Comparison of ENCODE assay signal across 18 cellular contexts in genomic region chr12:526089-526488, GRCh38.
DNase-seq lines count a peak whose midpoint lies in the region; ATAC-seq and TF ChIP-seq lines count a peak whose summit lies in the region.
"Had no signal": no experiment of that assay in that cellular context is flagged by ENCODE, and none has a peak within 500 bp of the region (broad histone marks: within the 10 kb centered on the region; RNA-seq: fewer than 3 reads in every experiment).

No MANE protein-coding gene starts in this region.

- H2BK15ac ChIP-seq in IMR-90 (ENCODE audit: low read depth, low read length), result no peak overlapping the region

- no peak overlapping the region for H2AFZ ChIP-seq in IMR-90 (replicated peaks; ENCODE audit: low read length, poor library complexity)

- H3K36me3 ChIP-seq in BLaER1 (no peaks in the 10 kb centered on the region), IMR-90 (ENCODE audit: control insufficient read depth, insufficient read depth, low read length) (no peaks in the 10 kb centered on the region), endodermal cell (ENCODE audit: control insufficient read depth, insufficient read depth, low read length) (peaks cover 36% of the 10 kb centered on the region)

- TF ChIP-seq RAD21 in IMR-90 (IDR thresholded peaks at IDR 0.05; ENCODE audit: low read length), result no peak

- no peak overlapping the region for H3K18ac ChIP-seq in IMR-90 (ENCODE audit: low read depth, low read length)

- no peak for TF ChIP-seq POLR2A in IMR-90 (IDR thresholded peaks at IDR 0.05; ENCODE audit: low read depth, low read length)

- 0 out of 2 replicates have a peak, but pooled peaks cover 3% of the 10 kb centered on the region for H3K9me1 ChIP-seq in IMR-90 (ENCODE audit: insufficient read depth, low read length)

- no peak overlapping the region for H3K4ac ChIP-seq in IMR-90 (ENCODE audit: low read depth, low read length)

- no peak overlapping the region for H4K5ac ChIP-seq in IMR-90 (ENCODE audit: low read depth, low read length)

- no peak overlapping the region for H3K23ac ChIP-seq in IMR-90 (ENCODE audit: low read depth, low read length)

- no peak overlapping the region for H2AK5ac ChIP-seq in IMR-90 (ENCODE audit: low read depth, low read length)

- no peak overlapping the region; the same call in 1 of the 2 replicates for H3K9ac ChIP-seq in BLaER1
- H3K9ac ChIP-seq in IMR-90 (ENCODE audit: low read depth, low read length), result no peak overlapping the region
- H3K9ac ChIP-seq in endodermal cell (ENCODE audit: extremely low read depth, low read length, poor library complexity, severe bottlenecking), result no peak overlapping the region

- dilution Hi-C loops in IMR-90 (cut with HindIII; ENCODE audit: low sequenced_read_pairs, unreplicated experiment), result no loop called here

- peak overlapping the region; percentile 61 for H2AK9ac ChIP-seq in IMR-90 (replicated peaks; ENCODE audit: low read depth, low read length, poor library complexity)

- H4K8ac ChIP-seq in IMR-90 (ENCODE audit: low read depth in 2 of 2, low read length in 2 of 2), result no peak overlapping the region

- POLR2A ChIA-PET in IMR-90 (lab: Charles Lee; ENCODE audit: unreplicated experiment), result no interaction called here

- H3K27me3 ChIP-seq in BLaER1, result no peaks in the 10 kb centered on the region
- peaks cover 49% of the 10 kb centered on the region for H3K27me3 ChIP-seq in IMR-90 (ENCODE audit: control insufficient read depth, insufficient read depth, low read length)
- H3K27me3 ChIP-seq in endodermal cell (ENCODE audit: control insufficient read depth, insufficient read depth, low read length, poor library complexity, severe bottlenecking), result no peaks in the 10 kb centered on the region

- H3K79me1 ChIP-seq in IMR-90 (ENCODE audit: low read depth in 1 of 2, low read length in 2 of 2), result no peaks in the 10 kb centered on the region

- H3K14ac ChIP-seq in IMR-90 (replicated peaks; ENCODE audit: low read depth, low read length), result no peak overlapping the region

- peaks cover 52% of the 10 kb centered on the region for H3K36me3 Mint-ChIP-seq in endodermal cell (ENCODE audit: low read depth)
- H3K36me3 Mint-ChIP-seq: CD8-positive, alpha-beta T cell had no signal

- no peak for TF ChIP-seq CTCF in IMR-90 (conservative IDR thresholded peaks at IDR 0.05; ENCODE audit: low read depth, low read length)
- TF ChIP-seq CTCF in endodermal cell (conservative IDR thresholded peaks at IDR 0.05), result no peak

- no peak overlapping the region for H2BK5ac ChIP-seq in IMR-90 (ENCODE audit: low read depth, low read length, poor library complexity, severe bottlenecking)

- H3K4me2 ChIP-seq in BLaER1 (peak overlapping the region; percentile 76), IMR-90 (ENCODE audit: low read depth, low read length) (no peak overlapping the region)

- H3K4me1 ChIP-seq in BLaER1 (peaks cover 24% of the 10 kb centered on the region), IMR-90 (ENCODE audit: control insufficient read depth, insufficient read depth, low read length) (no peaks in the 10 kb centered on the region), endodermal cell (ENCODE audit: control insufficient read depth, insufficient read depth, low read length) (peaks cover 6% of the 10 kb centered on the region)

- peaks cover 38% of the 10 kb centered on the region for H3K4me1 Mint-ChIP-seq in endodermal cell

- no peak overlapping the region for H3K4me3 ChIP-seq in BLaER1
- H3K4me3 ChIP-seq in IMR-90 (ENCODE audit: insufficient read depth, low read depth, low read length), result no peak overlapping the region
- H3K4me3 ChIP-seq in endodermal cell (ENCODE audit: low read length), result no peak overlapping the region

- H3K9me3 Mint-ChIP-seq in endodermal cell, result peaks cover 25% of the 10 kb centered on the region
- H3K9me3 Mint-ChIP-seq: CD8-positive, alpha-beta T cell had no signal

- H2BK20ac ChIP-seq in IMR-90 (ENCODE audit: low read depth, low read length), result no peak overlapping the region

- H3K9me3 ChIP-seq in BLaER1, result peaks cover 26% of the 10 kb centered on the region
- no peaks in the 10 kb centered on the region; the same call in 1 of the 2 replicates for H3K9me3 ChIP-seq in IMR-90 (ENCODE audit: control insufficient read depth, insufficient read depth, low read length)
- peaks cover 28% of the 10 kb centered on the region for H3K9me3 ChIP-seq in endodermal cell (ENCODE audit: control insufficient read depth, low read length)

- CTCF ChIA-PET in IMR-90 (lab: Yijun Ruan, JAX), result no interaction called here

- DNase-seq in IMR-90 (no peak), NOMO-1 treated with dmso at 0.1 percent for 144 hours (lab: John Stamatoyannopoulos, UW; ENCODE audit: unreplicated experiment) (peak; percentile 19), endodermal cell (no peak), NCI-H226 (no peak)
- no peak for DNase-seq in stimulated activated CD4-positive, alpha-beta T cell treated with anti-CD3 and anti-CD28 coated beads, Interleukin-1b, Interleukin-23, amount 100 ng/mL, for 48 hours
- no peak for DNase-seq in stimulated activated naive CD4-positive, alpha-beta T cell treated with Interleukin-2 at 50 U/mL for 16 hours (lab: John Stamatoyannopoulos, UW)
- DNase-seq: CD8-positive, alpha-beta T cell; DND-41; H7; Karpas-422; NCI-H1092; NCI-H1694; NCI-H446; NCI-H748 treated with DMSO at 0.1 percent for 48 hours; SHP77 had no signal

- no peak overlapping the region for H2BK120ac ChIP-seq in IMR-90 (ENCODE audit: low read depth, low read length)

- BruUV-seq in IMR-90 (replicated peaks; lab: Mats Ljungman, UMichigan), result no TSS peak

- no peak overlapping the region for H4K91ac ChIP-seq in IMR-90 (ENCODE audit: insufficient read depth, low read depth, low read length)

- intact Hi-C loops in IMR-90 (cut with micrococcal nuclease), result no loop called here

- H3K27ac Mint-ChIP-seq in endodermal cell, result peak overlapping the region; percentile 35
- H3K27ac Mint-ChIP-seq: CD8-positive, alpha-beta T cell had no signal

- no peak overlapping the region for H3K56ac ChIP-seq in IMR-90 (ENCODE audit: extremely low read depth, insufficient read depth, low read length)

- no peak for ATAC-seq in IMR-90 (ENCODE audit: low read depth)
- ATAC-seq in HG02981 (IDR thresholded peaks at IDR 0.05; ENCODE audit: unreplicated experiment), result no peak
- ATAC-seq: CD8-positive, alpha-beta T cell; HepG2 had no signal

- H3K27ac ChIP-seq in BLaER1 (peak overlapping the region; percentile 37; the same call in 1 of the 2 replicates), IMR-90 (ENCODE audit: insufficient read depth, low read length) (no peak overlapping the region), endodermal cell (ENCODE audit: low read depth, low read length) (no peak overlapping the region)

- H3K27me3 Mint-ChIP-seq in endodermal cell (ENCODE audit: insufficient read depth), result no peaks in the 10 kb centered on the region

- in situ Hi-C loops in IMR-90 (cut with MboI; ENCODE audit: low sequenced_read_pairs), result no loop called here

- H4K20me1 ChIP-seq in BLaER1 (no peaks in the 10 kb centered on the region), IMR-90 (ENCODE audit: insufficient read depth, low read length) (no peaks in the 10 kb centered on the region)

- WGBS in IMR-90 (ENCODE audit: extremely low coverage in 2 of 2, insufficient read length in 1 of 2), 2 experiments, result 100% methylated on average over 2 of the region's 6 CpGs; no CpG with 5 or more reads in 1 of the 2 experiments
- WGBS in endodermal cell (ENCODE audit: insufficient coverage in 1 of 2, insufficient read length in 1 of 2), 2 experiments, result 95 to 96% methylated on average over 5 to 6 of the region's 6 CpGs

- H3K4me3 Mint-ChIP-seq in endodermal cell, result no peak overlapping the region
- H3K4me3 Mint-ChIP-seq: CD8-positive, alpha-beta T cell had no signal

TF ChIP-seq in IMR-90, 13 proteins besides CTCF, POLR2A, EP300 and RAD21:
- TF ChIP-seq FOS (IDR thresholded peaks at IDR 0.05; ENCODE audit: low read depth, low read length) (no peak), CEBPB (IDR thresholded peaks at IDR 0.05; ENCODE audit: low read depth, low read length) (no peak), MAFK (IDR thresholded peaks at IDR 0.05; ENCODE audit: low read depth, low read length) (no peak), NFE2L2 (IDR thresholded peaks at IDR 0.05; ENCODE audit: low read depth, low read length) (no peak), BHLHE40 (IDR thresholded peaks at IDR 0.05; ENCODE audit: low read depth, low read length) (no peak), MAZ (IDR thresholded peaks at IDR 0.05; ENCODE audit: borderline replicate concordance, low read depth, low read length) (no peak), CHD1 (IDR thresholded peaks at IDR 0.05; ENCODE audit: low read depth, low read length) (no peak), SMC3 (IDR thresholded peaks at IDR 0.05; ENCODE audit: low read depth, low read length) (no peak), RCOR1 (IDR thresholded peaks at IDR 0.05; ENCODE audit: insufficient replicate concordance, low read length) (no peak), MXI1 (IDR thresholded peaks at IDR 0.05; ENCODE audit: borderline replicate concordance, low read depth, low read length) (no peak)
- TF ChIP-seq, protein P1, sequence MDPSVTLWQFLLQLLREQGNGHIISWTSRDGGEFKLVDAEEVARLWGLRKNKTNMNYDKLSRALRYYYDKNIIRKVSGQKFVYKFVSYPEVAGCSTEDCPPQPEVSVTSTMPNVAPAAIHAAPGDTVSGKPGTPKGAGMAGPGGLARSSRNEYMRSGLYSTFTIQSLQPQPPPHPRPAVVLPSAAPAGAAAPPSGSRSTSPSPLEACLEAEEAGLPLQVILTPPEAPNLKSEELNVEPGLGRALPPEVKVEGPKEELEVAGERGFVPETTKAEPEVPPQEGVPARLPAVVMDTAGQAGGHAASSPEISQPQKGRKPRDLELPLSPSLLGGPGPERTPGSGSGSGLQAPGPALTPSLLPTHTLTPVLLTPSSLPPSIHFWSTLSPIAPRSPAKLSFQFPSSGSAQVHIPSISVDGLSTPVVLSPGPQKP (IDR thresholded peaks at IDR 0.05; ENCODE audit: borderline replicate concordance, low read depth, low read length), result no peak
